8 cellular contexts compared by ENCODE assay signal in the genomic region with DNA sequence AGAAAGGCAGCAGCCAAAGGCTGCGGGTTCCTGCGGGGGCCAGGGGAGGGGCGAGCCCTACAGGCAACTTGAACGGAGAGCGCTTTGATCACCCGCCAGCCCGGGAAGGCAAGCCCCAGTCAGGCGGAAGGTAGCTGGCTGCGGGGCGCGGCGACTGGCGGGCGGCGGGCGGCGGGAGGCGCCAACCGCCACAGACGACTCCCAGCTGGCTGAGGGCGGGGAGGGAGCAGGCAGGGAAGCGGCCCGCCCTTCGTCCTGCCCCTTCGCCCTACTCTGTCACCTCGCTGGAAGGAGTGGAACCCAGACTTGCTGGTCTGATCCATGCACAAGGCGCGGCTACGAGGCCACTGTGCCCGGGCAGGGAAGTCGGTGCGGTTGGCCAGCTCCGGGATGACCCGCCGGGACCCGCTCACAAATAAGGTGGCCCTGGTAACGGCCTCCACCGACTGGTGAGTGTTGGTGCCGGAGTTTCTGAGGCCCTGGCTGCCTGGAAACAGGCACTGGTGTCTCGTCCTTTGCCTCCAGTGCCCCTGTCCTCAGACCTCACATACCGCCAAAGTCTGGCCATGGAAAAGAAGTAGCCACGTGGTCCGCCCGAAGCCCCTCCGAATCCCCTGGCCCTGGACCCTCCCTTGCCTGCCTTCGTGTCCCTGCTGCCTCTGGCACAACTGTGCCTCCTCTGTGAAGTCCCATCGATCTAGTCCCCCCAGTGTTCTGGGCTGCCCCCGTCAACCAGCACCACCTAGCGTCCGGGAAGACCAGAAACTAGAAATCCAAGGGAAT. TPM values are rescaled to one million over a fixed set of nuclear protein-coding genes. Genes with fewer than 3 reads are reported as not detected.
DNase-seq lines count a peak whose midpoint lies in the region; ATAC-seq and TF ChIP-seq lines count a peak whose summit lies in the region.
"Not testable (repeated sequence)": the region's sequence is repeated elsewhere in the genome, so short reads cannot be mapped to it uniquely, and the experiment has no call there.

No MANE protein-coding gene starts in this region.

- not testable (repeated sequence) for H3K9me3 ChIP-seq in PC-9 (ENCODE audit: insufficient read depth, low read depth); mucosa of descending colon

- not testable (repeated sequence) for H3K79me2 ChIP-seq in PC-9 (ENCODE audit: low read depth)

- not testable (repeated sequence) for H3K27me3 Mint-ChIP-seq in activated T-cell treated with anti-CD3 and anti-CD28 coated beads, Interleukin-2, amount 50 U/mL, for 72 hours (ENCODE audit: low read depth)

- peak overlapping the region; percentile 78 for H2AFZ ChIP-seq in PC-9

- ATAC-seq in GM21723 (IDR thresholded peaks at IDR 0.05; ENCODE audit: unreplicated experiment) (peak; percentile 73), esophagus mucosa (peak; percentile 92), mucosa of descending colon (peak; percentile 96)
- peak; percentile 84 to 86 for ATAC-seq in activated T-cell treated with anti-CD3 and anti-CD28 coated beads, Interleukin-2, amount 50 U/mL, for 72 hours (replicated peaks in 1 of 2)

- not testable (repeated sequence) for H3K27me3 ChIP-seq in PC-9 (ENCODE audit: insufficient read depth, low read depth)

- H3K4me3 ChIP-seq in PC-9 (peak overlapping the region; percentile 62), mucosa of descending colon (peak overlapping the region; percentile 27)

- not testable (repeated sequence) for H3K9me3 Mint-ChIP-seq in activated T-cell treated with anti-CD3 and anti-CD28 coated beads, Interleukin-2, amount 50 U/mL, for 72 hours

- H3K4me1 Mint-ChIP-seq in activated T-cell treated with anti-CD3 and anti-CD28 coated beads, Interleukin-2, amount 50 U/mL, for 72 hours (ENCODE audit: low read depth), result peaks cover 14% of the 10 kb centered on the region

- POLR2A ChIA-PET in PC-9 (lab: Charles Lee; ENCODE audit: unreplicated experiment), result not testable (repeated sequence)

- H3K4me3 Mint-ChIP-seq in activated T-cell treated with anti-CD3 and anti-CD28 coated beads, Interleukin-2, amount 50 U/mL, for 72 hours, result peak overlapping the region; percentile 87 to 99

- H3K27ac Mint-ChIP-seq in activated T-cell treated with anti-CD3 and anti-CD28 coated beads, Interleukin-2, amount 50 U/mL, for 72 hours, result peak overlapping the region; percentile 50

- intact Hi-C loops in PC-9 (cut with micrococcal nuclease; ENCODE audit: unreplicated experiment), result loop anchor here (2.0 kb wide), 2 partner anchors 22 to 448 kb away; no protein-coding TSS in a partner anchor
- intact Hi-C loops in mucosa of descending colon (cut with DNase I, micrococcal nuclease), result not testable (repeated sequence)

- H3F3A ChIP-seq in PC-9 (ENCODE audit: insufficient read depth, low read depth), result not testable (repeated sequence)

- DNase-seq in DMS 273 treated with DMSO at 0.1 percent for 48 hours (lab: John Stamatoyannopoulos, UW) (peak; percentile 59), LHCN-M2 (ENCODE audit: low read depth) (peak; percentile 53), PC-9 (peak; percentile 38 to 72), mucosa of descending colon (peak; percentile 90 to 95 (median 93))
- DNase-seq in activated T-cell treated with anti-CD3 and anti-CD28 coated beads, Interleukin-2, amount 50 U/mL, for 72 hours, result peak; percentile 73 to 74
- peak; percentile 48 for DNase-seq in stimulated activated CD8-positive, alpha-beta memory T cell treated with anti-CD3 and anti-CD28 coated beads, Interleukin-2, amount 100 ng/mL, for 48 hours (ENCODE audit: low read depth in 2 of 2)

- not testable (repeated sequence) for H3K36me3 ChIP-seq in PC-9 (ENCODE audit: low read depth); mucosa of descending colon (ENCODE audit: low read depth)

- not testable (repeated sequence) for H3K27ac ChIP-seq in PC-9

- peak overlapping the region; percentile 77 for H3K4me2 ChIP-seq in PC-9

- H3K4me1 ChIP-seq in PC-9 (replicated peaks; ENCODE audit: insufficient read depth); mucosa of descending colon (ENCODE audit: low read depth): not testable (repeated sequence)

- not testable (repeated sequence) for H3K36me3 Mint-ChIP-seq in activated T-cell treated with anti-CD3 and anti-CD28 coated beads, Interleukin-2, amount 50 U/mL, for 72 hours (ENCODE audit: insufficient read depth in 2 of 2)

- TF ChIP-seq CTCF in PC-9 (conservative IDR thresholded peaks at IDR 0.05) (peak; percentile 75), mucosa of descending colon (IDR thresholded peaks at IDR 0.05) (peak; percentile 66)

- CTCF ChIA-PET in PC-9 (lab: Charles Lee), result interaction anchor here (0.6 kb wide), 1 partner anchor 210 kb away, joined by 3 read pairs; no protein-coding TSS in a partner anchor

- BruUV-seq in PC-9 (replicated peaks; lab: Mats Ljungman, UMichigan), result not testable (repeated sequence)

- H4K20me1 ChIP-seq in PC-9 (ENCODE audit: insufficient read depth), result not testable (repeated sequence)

- H3K9me2 ChIP-seq in PC-9 (ENCODE audit: insufficient read depth), result not testable (repeated sequence)

RNA-seq across cellular contexts. Expression of gene CARMIL3, which starts 15.4 kb away (rescaled TPM):
- total RNA-seq in LHCN-M2 (2014; rRNA removed) (under 0.01 TPM in 1 of 2 replicates, not detected in the other), PC-9 (2021) (not detected in 2 replicates), esophagus mucosa (0.48 TPM), mucosa of descending colon (1 to 10 TPM; 1.4 to 2.7 (median 1.5) TPM)
- 0.04 TPM for polyA plus RNA-seq in LHCN-M2 (2012)
- 1 to 10 TPM; 1.9 to 2.1 TPM for total RNA-seq in activated T-cell treated with anti-CD3 and anti-CD28 coated beads, Interleukin-2, amount 50 U/mL, for 72 hours

RNA-seq across cellular contexts. Expression of gene CPNE6, which starts 35.0 kb away (rescaled TPM):
- not detected in 2 replicates for total RNA-seq in LHCN-M2 (2014; rRNA removed)
- polyA plus RNA-seq in LHCN-M2 (2012), result not detected
- not detected in 2 replicates for total RNA-seq in PC-9 (2021)
- under 1 TPM; 0.12 to 0.14 TPM for total RNA-seq in activated T-cell treated with anti-CD3 and anti-CD28 coated beads, Interleukin-2, amount 50 U/mL, for 72 hours
- not detected for total RNA-seq in esophagus mucosa
- 1 to 10 TPM in 1 of 3 donors, under 1 TPM in 1, not detected in 1; 0.14 to 2.2 TPM for total RNA-seq in mucosa of descending colon

RNA-seq across cellular contexts. Expression of gene DHRS4L2, which starts 47.6 kb away (rescaled TPM):
- total RNA-seq in LHCN-M2 (2014; rRNA removed) (6.2 and 10.3 TPM in 2 replicates), PC-9 (2021) (14.8 and 22.8 TPM in 2 replicates), esophagus mucosa (28.8 TPM), mucosa of descending colon (10 to 100 TPM; 30.7 to 56.1 (median 45.9) TPM)
- polyA plus RNA-seq in LHCN-M2 (2012), result 24.6 TPM
- 10 to 100 TPM; 24.7 to 27.2 TPM for total RNA-seq in activated T-cell treated with anti-CD3 and anti-CD28 coated beads, Interleukin-2, amount 50 U/mL, for 72 hours

RNA-seq across cellular contexts. Expression of gene PCK2, which starts 57.7 kb away (rescaled TPM):
- total RNA-seq in LHCN-M2 (2014; rRNA removed) (5.1 and 9.4 TPM in 2 replicates), PC-9 (2021) (77.4 and 113 TPM in 2 replicates), esophagus mucosa (44.4 TPM), mucosa of descending colon (100 to 1,000 TPM in 2 of 3 donors, 10 to 100 TPM in 1; 64.7 to 150 (median 150) TPM)
- polyA plus RNA-seq in LHCN-M2 (2012), result 8.1 TPM
- total RNA-seq in activated T-cell treated with anti-CD3 and anti-CD28 coated beads, Interleukin-2, amount 50 U/mL, for 72 hours, result 100 to 1,000 TPM; 161 to 180 TPM
